In the genomic region with DNA sequence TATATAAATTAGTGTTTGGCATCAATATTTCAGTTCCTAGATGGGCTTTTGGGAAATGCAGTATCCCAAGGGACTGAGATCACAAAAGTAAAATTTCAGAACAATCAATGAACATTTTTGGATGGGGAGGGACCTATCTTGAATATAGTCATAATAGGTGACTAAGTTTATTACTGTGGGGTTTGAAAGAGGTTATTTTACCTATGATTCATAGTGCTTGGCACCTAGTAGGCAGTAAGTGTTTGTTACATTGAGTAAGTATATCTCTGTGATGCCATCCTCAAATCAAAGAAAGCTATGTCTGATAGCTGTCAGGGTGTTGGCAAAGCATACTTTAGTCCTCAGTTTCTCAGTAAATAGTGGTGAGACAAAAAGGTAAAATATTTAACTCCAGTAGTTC, we compare ENCODE assay signal across 24 cellular contexts. TPM values are rescaled to one million over a fixed set of nuclear protein-coding genes. Genes with fewer than 3 reads are reported as not detected.
DNase-seq lines count a peak whose midpoint lies in the region; ATAC-seq and TF ChIP-seq lines count a peak whose summit lies in the region.
"Had no signal": no experiment of that assay in that cellular context is flagged by ENCODE, and none has a peak within 500 bp of the region (broad histone marks: within the 10 kb centered on the region; RNA-seq: fewer than 3 reads in every experiment).

No MANE protein-coding gene starts in this region.

- peaks cover 11% of the 10 kb centered on the region for H3K4me1 Mint-ChIP-seq in activated T-cell treated with anti-CD3 and anti-CD28 coated beads, Interleukin-2, amount 50 U/mL, for 24 hours (ENCODE audit: low read depth)

- DNase-seq in activated T-cell treated with anti-CD3 and anti-CD28 coated beads, Interleukin-2, amount 50 U/mL, for 24 hours, result no peak
- DNase-seq in activated T-cell treated with anti-CD3 and anti-CD28 coated beads for 4 hours (no peak), Panc1 (ENCODE audit: low read depth, low spot score) (no peak), epithelial cell of prostate (ENCODE audit: low read depth, low spot score) (peak; percentile 40), omental fat pad (ENCODE audit: low spot score) (no peak), GM03348 (ENCODE audit: low spot score) (no peak)
- DNase-seq: activated CD4-positive, alpha-beta memory T cell treated with anti-CD3 and anti-CD28 coated beads for 36 hours; cerebellar nuclear complex; DND-41; GOT3; Karpas-422; left cardiac atrium; naive thymus-derived CD8-positive, alpha-beta T cell; NCI-H1092; NCI-H2029; posterior cingulate gyrus; WERI-Rb-1 had no signal

- H3K4me3 ChIP-seq in Panc1 (ENCODE audit: low read depth in 2 of 2, low read length in 2 of 2), result no peak overlapping the region
- H3K4me3 ChIP-seq: esophagus muscularis mucosa, SK-N-MC, suprapubic skin had no signal

- intact Hi-C loops in Panc1 (cut with micrococcal nuclease; ENCODE audit: unreplicated experiment), result no loop called here

- H3K4me3 Mint-ChIP-seq in activated T-cell treated with anti-CD3 and anti-CD28 coated beads, Interleukin-2, amount 50 U/mL, for 24 hours, result no peak overlapping the region
- H3K4me3 Mint-ChIP-seq: activated CD4-positive, alpha-beta memory T cell treated with anti-CD3 and anti-CD28 coated beads for 36 hours; activated naive CD4-positive, alpha-beta T cell treated with anti-CD3 and anti-CD28 coated beads, Interleukin-2, amount 50 U/mL, for 24 hours; naive thymus-derived CD8-positive, alpha-beta T cell; T-helper 2 cell treated with Interferon-gamma antibody and Interleukin-4, amounts not matched to agents 5 μg/mL and 100 μg/mL, for 36 hours had no signal

- peaks cover 7% of the 10 kb centered on the region; the same call in 1 of the 2 replicates for H3K36me3 ChIP-seq in Panc1 (ENCODE audit: control insufficient read depth, insufficient read depth, low read length)

- POLR2A ChIA-PET in Panc1 (lab: Charles Lee), result no interaction called here

- H3K4me1 ChIP-seq in Panc1 (ENCODE audit: control insufficient read depth, insufficient read depth, low read length), result no peaks in the 10 kb centered on the region
- H3K4me1 ChIP-seq: esophagus muscularis mucosa, suprapubic skin had no signal

- CTCF ChIA-PET in Panc1 (lab: Charles Lee), result no interaction called here

- peak overlapping the region; percentile 57 for H3K27ac Mint-ChIP-seq in activated T-cell treated with anti-CD3 and anti-CD28 coated beads, Interleukin-2, amount 50 U/mL, for 24 hours
- H3K27ac Mint-ChIP-seq: activated CD4-positive, alpha-beta memory T cell treated with anti-CD3 and anti-CD28 coated beads for 36 hours; activated naive CD4-positive, alpha-beta T cell treated with anti-CD3 and anti-CD28 coated beads, Interleukin-2, amount 50 U/mL, for 24 hours; T-helper 2 cell treated with Interferon-gamma antibody and Interleukin-4, amounts not matched to agents 5 μg/mL and 100 μg/mL, for 36 hours had no signal

- no peaks in the 10 kb centered on the region for H3K27me3 ChIP-seq in Panc1 (ENCODE audit: control insufficient read depth, insufficient read depth, low read length)
- H3K27me3 ChIP-seq: esophagus muscularis mucosa, suprapubic skin had no signal

- in situ Hi-C loops in Panc1 (cut with HindIII; ENCODE audit: low pct_unique_long_range_greater_than_20kb, low sequenced_read_pairs), result no loop called here

- H3K27ac ChIP-seq in Panc1 (ENCODE audit: low read length) (no peak overlapping the region), epithelial cell of prostate (peak overlapping the region; percentile 26)
- H3K27ac ChIP-seq: esophagus muscularis mucosa, SK-N-MC, suprapubic skin, WERI-Rb-1 had no signal

- H3K9me3 Mint-ChIP-seq in activated T-cell treated with anti-CD3 and anti-CD28 coated beads, Interleukin-2, amount 50 U/mL, for 24 hours, result no peaks in the 10 kb centered on the region
- H3K9me3 Mint-ChIP-seq: activated CD4-positive, alpha-beta memory T cell treated with anti-CD3 and anti-CD28 coated beads for 36 hours; activated naive CD4-positive, alpha-beta T cell treated with anti-CD3 and anti-CD28 coated beads, Interleukin-2, amount 50 U/mL, for 24 hours; T-helper 2 cell treated with Interferon-gamma antibody and Interleukin-4, amounts not matched to agents 5 μg/mL and 100 μg/mL, for 36 hours had no signal

- peaks cover 55% of the 10 kb centered on the region for H3K36me3 Mint-ChIP-seq in activated T-cell treated with anti-CD3 and anti-CD28 coated beads, Interleukin-2, amount 50 U/mL, for 24 hours (ENCODE audit: low read depth)

- TSS peak; percentile 6 for BruUV-seq in Panc1 (replicated peaks; lab: Mats Ljungman, UMichigan)

- no peak for TF ChIP-seq CTCF in Panc1 (IDR thresholded peaks at IDR 0.05)
- no peak for TF ChIP-seq CTCF in omental fat pad (IDR thresholded peaks at IDR 0.05)

- H3K9me3 ChIP-seq in Panc1 (ENCODE audit: control insufficient read depth, insufficient read depth, low read depth, low read length), result no peaks in the 10 kb centered on the region
- H3K9me3 ChIP-seq: esophagus muscularis mucosa, suprapubic skin had no signal

- no peaks in the 10 kb centered on the region for H3K27me3 Mint-ChIP-seq in activated T-cell treated with anti-CD3 and anti-CD28 coated beads, Interleukin-2, amount 50 U/mL, for 24 hours
- H3K27me3 Mint-ChIP-seq: activated CD4-positive, alpha-beta memory T cell treated with anti-CD3 and anti-CD28 coated beads for 36 hours; activated naive CD4-positive, alpha-beta T cell treated with anti-CD3 and anti-CD28 coated beads, Interleukin-2, amount 50 U/mL, for 24 hours; naive thymus-derived CD8-positive, alpha-beta T cell had no signal

- no peak for ATAC-seq in Panc1
- peak; percentile 62 for ATAC-seq in omental fat pad (ENCODE audit: low FRiP score)
- ATAC-seq in HG02870 (IDR thresholded peaks at IDR 0.05; ENCODE audit: unreplicated experiment), result no peak
- ATAC-seq in HG03342 (IDR thresholded peaks at IDR 0.05; ENCODE audit: unreplicated experiment), result no peak
- ATAC-seq: naive thymus-derived CD8-positive, alpha-beta T cell had no signal

RNA-seq across cellular contexts. Expression of gene ZNF207, which starts 36.9 kb away (rescaled TPM):
- 215 TPM for total RNA-seq in Panc1 (2021; ENCODE audit: unreplicated experiment)
- polyA plus RNA-seq in Panc1 (2012; ENCODE audit: insufficient read length), result 108 TPM
- total RNA-seq in omental fat pad, result 100 to 1,000 TPM; 121 to 193 (median 141) TPM

RNA-seq across cellular contexts. Expression of gene C17orf75, which starts 44.9 kb away (rescaled TPM):
- total RNA-seq in Panc1 (2021; ENCODE audit: unreplicated experiment) (31.6 TPM), omental fat pad (10 to 100 TPM in 1 of 4 donors, 1 to 10 TPM in 3; 5.3 to 11.0 (median 7.7) TPM)
- 25.8 TPM for polyA plus RNA-seq in Panc1 (2012; ENCODE audit: insufficient read length)

RNA-seq across cellular contexts. Expression of gene PSMD11, which starts 57.5 kb away (rescaled TPM):
- total RNA-seq in Panc1 (2021; ENCODE audit: unreplicated experiment), result 212 TPM
- polyA plus RNA-seq in Panc1 (2012; ENCODE audit: insufficient read length), result 86.3 TPM
- 100 to 1,000 TPM in 1 of 4 donors, 10 to 100 TPM in 3; 58.2 to 114 (median 67.0) TPM for total RNA-seq in omental fat pad
